ENCODE assay signal across 16 cellular contexts in genomic region chr13:111854403-111854802, GRCh38.
DNase-seq lines count a peak whose midpoint lies in the region; ATAC-seq lines count a peak whose summit lies in the region.
"Had no signal": no experiment of that assay in that cellular context is flagged by ENCODE, and none has a peak within 500 bp of the region (broad histone marks: within the 10 kb centered on the region; RNA-seq: fewer than 3 reads in every experiment).

No MANE protein-coding gene starts in this region.

- ATAC-seq in HG02938 (IDR thresholded peaks at IDR 0.05; ENCODE audit: unreplicated experiment), result no peak
- ATAC-seq in HG02798 (IDR thresholded peaks at IDR 0.05; ENCODE audit: poor library complexity, unreplicated experiment), result no peak
- ATAC-seq: CD8-positive, alpha-beta T cell; Panc1; Right ventricle myocardium inferior had no signal

- peak; percentile 21 for DNase-seq in DMS153 (lab: John Stamatoyannopoulos, UW)
- no peak for DNase-seq in DMS153 treated with DMSO at 0.1 percent for 48 hours (lab: John Stamatoyannopoulos, UW; ENCODE audit: unreplicated experiment)
- DNase-seq in DMS79 treated with DMSO at 0.1 percent for 48 hours (lab: John Stamatoyannopoulos, UW), result peak; percentile 71
- peak; percentile 55 for DNase-seq in NCI-H345 treated with DMSO at 0.1 percent for 48 hours (lab: John Stamatoyannopoulos, UW; ENCODE audit: unreplicated experiment)
- DNase-seq in left kidney (ENCODE audit: low read depth, low spot score), result peak; percentile 42
- no peak for DNase-seq in activated T-cell treated with anti-CD3 and anti-CD28 coated beads, Interleukin-2, amount 50 U/mL, for 1 hour
- DNase-seq: CD8-positive, alpha-beta T cell; EL; IMR-90; Karpas-422; MM.1S; NCI-H226 had no signal

Comparison
In these comparisons a context has a peak if more than half of its experiments do, and no peak if none do; other contexts are left out.
1. DNase-seq: peak in DMS153 (single experiment), DMS79 treated with DMSO at 0.1 percent for 48 hours (single experiment), NCI-H345 treated with DMSO at 0.1 percent for 48 hours (single experiment) and left kidney (single experiment); none in DMS153 treated with DMSO at 0.1 percent for 48 hours (single experiment) and activated T-cell treated with anti-CD3 and anti-CD28 coated beads, Interleukin-2, amount 50 U/mL, for 1 hour (single experiment).